In the genomic region with DNA sequence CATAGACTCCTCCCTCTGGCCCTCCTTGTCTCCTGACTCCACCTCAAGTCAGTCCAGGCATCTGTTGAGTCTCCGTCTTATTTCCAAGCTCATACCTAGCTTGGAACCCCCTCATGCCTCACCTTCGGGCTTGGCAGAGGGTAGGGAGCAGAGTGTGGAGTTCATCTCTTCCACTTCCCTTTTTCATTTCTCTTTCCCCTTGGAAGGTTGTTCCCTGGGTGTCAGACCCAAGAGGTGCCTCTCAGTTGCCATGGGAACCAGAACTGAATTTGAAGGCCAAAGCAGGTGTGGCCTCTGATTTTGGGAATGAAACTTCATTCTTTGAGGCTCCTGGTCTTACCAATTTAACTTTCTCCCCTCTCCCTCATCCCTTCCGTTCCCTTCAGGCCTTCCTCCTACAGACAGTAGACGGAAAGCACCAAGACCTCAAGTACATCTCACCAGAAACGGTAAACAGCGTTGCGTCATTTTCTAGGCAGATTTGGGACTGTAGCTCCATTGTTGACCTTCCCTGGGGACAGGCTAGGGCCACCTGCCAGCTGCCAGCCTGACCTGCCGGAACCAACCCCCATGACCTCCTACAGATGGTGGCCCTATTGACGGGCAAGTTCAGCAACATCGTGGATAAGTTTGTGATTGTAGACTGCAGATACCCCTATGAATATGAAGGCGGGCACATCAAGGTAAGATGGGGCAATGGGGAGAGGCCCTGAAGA, we compare ENCODE assay signal across 15 cellular contexts. TPM values are rescaled to one million over a fixed set of nuclear protein-coding genes. Genes with fewer than 3 reads are reported as not detected.
DNase-seq lines count a peak whose midpoint lies in the region; ATAC-seq and TF ChIP-seq lines count a peak whose summit lies in the region.
"Had no signal": no experiment of that assay in that cellular context is flagged by ENCODE, and none has a peak within 500 bp of the region (broad histone marks: within the 10 kb centered on the region; RNA-seq: fewer than 3 reads in every experiment).

No MANE protein-coding gene starts in this region.

- peak overlapping the region; percentile 14 for H3K4me3 Mint-ChIP-seq in activated T-helper 17 cell treated with anti-CD3 and anti-CD28 coated beads, Interleukin-2, amount 50 U/mL, for 72 hours

- TF ChIP-seq CTCF in heart right ventricle (IDR thresholded peaks at IDR 0.05) (no peak), right lobe of liver (IDR thresholded peaks at IDR 0.05) (no peak)

- H3K9me3 Mint-ChIP-seq in activated T-helper 17 cell treated with anti-CD3 and anti-CD28 coated beads, Interleukin-2, amount 50 U/mL, for 72 hours, result no peaks in the 10 kb centered on the region

- H3K9me3 ChIP-seq in heart right ventricle (no peaks in the 10 kb centered on the region), right lobe of liver (no peaks in the 10 kb centered on the region)
- H3K9me3 ChIP-seq: esophagus squamous epithelium had no signal

- ATAC-seq in Right ventricle myocardium inferior, result no peak
- ATAC-seq in heart right ventricle, result no peak
- no peak for ATAC-seq in activated T-helper 17 cell treated with anti-CD3 and anti-CD28 coated beads, Interleukin-2, amount 50 U/mL, for 72 hours (replicated peaks)
- ATAC-seq in right lobe of liver, result peak; percentile 56 to 73 (median 71)
- ATAC-seq in GM21381 (IDR thresholded peaks at IDR 0.05; ENCODE audit: unreplicated experiment), result no peak
- ATAC-seq in HG02981 (IDR thresholded peaks at IDR 0.05; ENCODE audit: unreplicated experiment), result no peak
- no peak for ATAC-seq in GM19395 (IDR thresholded peaks at IDR 0.05; ENCODE audit: unreplicated experiment)

- no peaks in the 10 kb centered on the region for H3K27me3 Mint-ChIP-seq in activated T-helper 17 cell treated with anti-CD3 and anti-CD28 coated beads, Interleukin-2, amount 50 U/mL, for 72 hours

- H3K27me3 ChIP-seq in heart right ventricle, result no peaks in the 10 kb centered on the region
- no peaks in the 10 kb centered on the region for H3K27me3 ChIP-seq in right lobe of liver
- H3K27me3 ChIP-seq: cardiac muscle cell, esophagus squamous epithelium had no signal

- no peak overlapping the region for H3K27ac ChIP-seq in heart right ventricle
- peak overlapping the region; percentile 60 to 71 (median 67) for H3K27ac ChIP-seq in right lobe of liver
- H3K27ac ChIP-seq: cardiac muscle cell had no signal

- H3K27ac Mint-ChIP-seq in activated T-helper 17 cell treated with anti-CD3 and anti-CD28 coated beads, Interleukin-2, amount 50 U/mL, for 72 hours, result peak overlapping the region; percentile 98

- peaks cover 0 to 58% (median 26%) of the 10 kb centered on the region in 9 donors for H3K4me1 ChIP-seq in heart right ventricle
- peaks cover 0 to 46% (median 21%) of the 10 kb centered on the region in 4 donors for H3K4me1 ChIP-seq in right lobe of liver

- DNase-seq in Right ventricle myocardium inferior (ENCODE audit: missing footprints), result peak; percentile 0
- no peak for DNase-seq in heart right ventricle
- DNase-seq in right lobe of liver, result peak; percentile 82 to 91 (median 89)
- DNase-seq in AML-193 (lab: John Stamatoyannopoulos, UW), result no peak
- DNase-seq: activated CD8-positive, alpha-beta memory T cell treated with anti-CD3 and anti-CD28 coated beads, Interleukin-2, amount 50 U/mL, for 48 hours; esophagus squamous epithelium; H7; MV-4-11; NCI-H446 treated with DMSO at 0.1 percent for 48 hours had no signal

- H3K36me3 Mint-ChIP-seq in activated T-helper 17 cell treated with anti-CD3 and anti-CD28 coated beads, Interleukin-2, amount 50 U/mL, for 72 hours (ENCODE audit: low read depth), result peaks cover 89% of the 10 kb centered on the region

- intact Hi-C loops in Right ventricle myocardium inferior (cut with DNase I), result no loop called here
- intact Hi-C loops in heart right ventricle (cut with DNase I), result no loop called here
- intact Hi-C loops in right lobe of liver (cut with DNase I), result no loop called here

- H3K36me3 ChIP-seq in heart right ventricle, result peaks cover 0 to 77% (median 20%) of the 10 kb centered on the region in 9 donors
- H3K36me3 ChIP-seq in right lobe of liver, result peaks cover 0 to 2% (median 0%) of the 10 kb centered on the region in 4 donors
- H3K36me3 ChIP-seq: cardiac muscle cell had no signal

- H3K4me3 ChIP-seq in heart right ventricle (no peak overlapping the region), right lobe of liver (no peak overlapping the region)
- H3K4me3 ChIP-seq: cardiac muscle cell, esophagus squamous epithelium had no signal

- WGBS in heart right ventricle, 2 donors, result 90 to 96% methylated on average over 11 of the region's 11 CpGs
- WGBS in right lobe of liver (ENCODE audit: insufficient coverage, low coverage, low lambda C conversion rate, missing lambda C conversion rate), result 36% methylated on average over 10 of the region's 11 CpGs

- H3K4me1 Mint-ChIP-seq in activated T-helper 17 cell treated with anti-CD3 and anti-CD28 coated beads, Interleukin-2, amount 50 U/mL, for 72 hours, result peaks cover 38% of the 10 kb centered on the region

- TF ChIP-seq POLR2A in right lobe of liver (IDR thresholded peaks at IDR 0.05), result no peak

RNA-seq across cellular contexts. Expression of a gene that starts 6.6 kb away (rescaled TPM):
- 10.1 TPM for total RNA-seq in Right ventricle myocardium inferior
- 10 to 100 TPM in 2 of 10 donors, 1 to 10 TPM in 8; 2.8 to 17.3 (median 5.0) TPM for total RNA-seq in heart right ventricle
- polyA plus RNA-seq in heart right ventricle, result 10 to 100 TPM; 12.6 to 15.9 TPM
- total RNA-seq in activated T-helper 17 cell treated with anti-CD3 and anti-CD28 coated beads, Interleukin-2, amount 50 U/mL, for 72 hours, result 100 to 1,000 TPM in 1 of 2 donors, 10 to 100 TPM in 1; 86.7 to 117 TPM
- total RNA-seq in right lobe of liver, result 10 to 100 TPM; 10.9 to 28.7 (median 16.5) TPM

RNA-seq across cellular contexts. Expression of a gene that starts 16.1 kb away (rescaled TPM):
- total RNA-seq in Right ventricle myocardium inferior (68.2 TPM), heart right ventricle (10 to 100 TPM; 52.3 to 95.7 (median 67.7) TPM), right lobe of liver (10 to 100 TPM; 27.8 to 43.1 (median 31.6) TPM)
- 10 to 100 TPM; 52.9 to 76.5 TPM for polyA plus RNA-seq in heart right ventricle
- total RNA-seq in activated T-helper 17 cell treated with anti-CD3 and anti-CD28 coated beads, Interleukin-2, amount 50 U/mL, for 72 hours, result 10 to 100 TPM; 42.3 to 82.1 TPM

RNA-seq across cellular contexts. Expression of a gene that starts 17.7 kb away (rescaled TPM):
- total RNA-seq in Right ventricle myocardium inferior, result 9.8 TPM
- 10 to 100 TPM; 12.0 to 17.5 (median 14.7) TPM for total RNA-seq in heart right ventricle
- 1 to 10 TPM; 7.2 to 9.8 TPM for polyA plus RNA-seq in heart right ventricle
- total RNA-seq in activated T-helper 17 cell treated with anti-CD3 and anti-CD28 coated beads, Interleukin-2, amount 50 U/mL, for 72 hours, result 10 to 100 TPM; 10.8 to 14.8 TPM
- 10 to 100 TPM in 3 of 6 experiments, 1 to 10 TPM in 3; 7.7 to 16.1 (median 9.5) TPM for total RNA-seq in right lobe of liver

RNA-seq across cellular contexts. Expression of a gene that starts 21.4 kb away (rescaled TPM):
- total RNA-seq in Right ventricle myocardium inferior (0.14 TPM), heart right ventricle (under 1 TPM in 6 of 10 donors, not detected in 4; 0.16 to 0.47 (median 0.23) TPM), right lobe of liver (not detected)
- polyA plus RNA-seq in heart right ventricle, result under 1 TPM; 0.07 to 0.29 TPM
- total RNA-seq in activated T-helper 17 cell treated with anti-CD3 and anti-CD28 coated beads, Interleukin-2, amount 50 U/mL, for 72 hours, result under 1 TPM; 0.24 TPM
- total RNA-seq: skeletal muscle tissue had no signal

RNA-seq across cellular contexts. Expression of a gene that starts 35.1 kb away (rescaled TPM):
- 14.6 TPM for total RNA-seq in Right ventricle myocardium inferior
- 10 to 100 TPM in 4 of 10 donors, 1 to 10 TPM in 6; 7.7 to 15.7 (median 9.7) TPM for total RNA-seq in heart right ventricle
- 10 to 100 TPM; 14.6 to 21.0 TPM for polyA plus RNA-seq in heart right ventricle
- total RNA-seq in activated T-helper 17 cell treated with anti-CD3 and anti-CD28 coated beads, Interleukin-2, amount 50 U/mL, for 72 hours, result 10 to 100 TPM; 40.7 to 66.0 TPM
- total RNA-seq in right lobe of liver, result 10 to 100 TPM in 3 of 6 experiments, 1 to 10 TPM in 3; 9.6 to 11.7 (median 9.9) TPM

Comparison
In these comparisons a context has a peak if more than half of its experiments do, and no peak if none do; other contexts are left out.
1. DNase-seq: peak in Right ventricle myocardium inferior (single experiment) and right lobe of liver (3 of 3); none in heart right ventricle (0 of 2) and AML-193 (0 of 2).
2. ATAC-seq: peak in right lobe of liver (4 of 4); none in Right ventricle myocardium inferior (single experiment), heart right ventricle (0 of 8), activated T-helper 17 cell treated with anti-CD3 and anti-CD28 coated beads, Interleukin-2, amount 50 U/mL, for 72 hours (single experiment), GM21381 (single experiment), HG02981 (single experiment) and GM19395 (single experiment).
3. H3K27ac ChIP-seq: peak in right lobe of liver (3 of 3); none in heart right ventricle (0 of 10).